ENCODE assay signal across 2 cellular contexts in genomic region chr12:56307221-56307965, GRCh38.
TF ChIP-seq lines count a peak whose summit lies in the region.

No MANE protein-coding gene starts in this region.

TF ChIP-seq in HEK293, 187 proteins besides CTCF, POLR2A, EP300 and RAD21:
- TF ChIP-seq ZNF121 (tag by site-specific recombination; IDR thresholded peaks at IDR 0.05): peak; percentile 74; the same call in 1 of the 2 replicates
- no peak for TF ChIP-seq ZNF561 (tag by site-specific recombination; IDR thresholded peaks at IDR 0.05; ENCODE audit: borderline replicate concordance)

TF ChIP-seq in K562, 482 proteins besides CTCF, POLR2A, EP300 and RAD21:
- peak; percentile 8 for TF ChIP-seq RBM25 (IDR thresholded peaks at IDR 0.05; ENCODE audit: low read depth, low read length, severe bottlenecking)
- no peak for TF ChIP-seq ARID4B (CRISPR knock-in tag; IDR thresholded peaks at IDR 0.05)
- TF ChIP-seq ZNF121 (CRISPR knock-in tag; conservative IDR thresholded peaks at IDR 0.05): peak; percentile 64; the same call in 1 of the 2 replicates
